Comparison of ENCODE assay signal across 21 cellular contexts in genomic region chr9:2041736-2042135, GRCh38.
"Had no signal": no experiment of that assay in that cellular context is flagged by ENCODE, and none has a peak within 500 bp of the region (broad histone marks: within the 10 kb centered on the region; RNA-seq: fewer than 3 reads in every experiment).

No MANE protein-coding gene starts in this region.

- ATAC-seq: esophagus mucosa, left lung, mucosa of descending colon had no signal

- H3K9me3 ChIP-seq: colonic mucosa, left lung, mucosa of descending colon, right atrium auricular region had no signal

- H3K4me3 Mint-ChIP-seq: brain, nephron had no signal

- H3K4me1 ChIP-seq: colonic mucosa, left lung had no signal

- H3K4me1 Mint-ChIP-seq: brain, nephron had no signal

- DNase-seq: activated CD4-positive, CD25-positive, alpha-beta regulatory T cell treated with anti-CD3 and anti-CD28 coated beads, Interleukin-2, amount 50 U/mL, for 72 hours; activated naive CD4-positive, alpha-beta T cell treated with anti-CD3 and anti-CD28 coated beads, Interleukin-2, amount 50 U/mL, for 16 hours; activated T-cell treated with anti-CD3 and anti-CD28 coated beads for 4 hours; amygdala; central memory CD4-positive, alpha-beta T cell; colonic mucosa; kidney; left lung; mammary epithelial cell; mucosa of descending colon; occipital lobe; stimulated activated CD4-positive, alpha-beta T cell treated with anti-CD3 and anti-CD28 coated beads, Interleukin-4, amount 100 ng/mL, for 4 hours; stimulated activated CD8-positive, alpha-beta memory T cell treated with anti-CD3 and anti-CD28 coated beads, Interleukin-4, amount 100 ng/mL, for 48 hours; T-helper 9 cell had no signal

- H3K27me3 ChIP-seq: colonic mucosa, left lung, right atrium auricular region had no signal

- H3K27ac ChIP-seq: colonic mucosa, left lung, right atrium auricular region, skin epidermis had no signal

- H3K36me3 ChIP-seq: colonic mucosa had no signal

- H3K9me3 Mint-ChIP-seq: activated T-helper 2 cell treated with anti-CD3 and anti-CD28 coated beads, Interferon-gamma antibody, Interleukin-2, Interleukin-4, amounts not matched to agents 10 μg/mL and 5 μg/mL and 100 μg/mL, durations not matched to agents 14 hours and 24 hours and 36 hours; brain; nephron had no signal

- H3K4me3 ChIP-seq: colonic mucosa, left lung, mucosa of descending colon, right atrium auricular region, skin epidermis had no signal

- H3K27ac Mint-ChIP-seq: brain, nephron, progenitor cell of endocrine pancreas had no signal
